Comparison of ENCODE assay signal across 2 cellular contexts in genomic region chr5:8714197-8714596, GRCh38.
A peak's percentile ranks its signal among the peaks of the same experiment; 100 is the strongest.
TF ChIP-seq lines count a peak whose summit lies in the region.

No MANE protein-coding gene starts in this region.

TF ChIP-seq in HepG2, 621 proteins besides CTCF, POLR2A, EP300 and RAD21 (continued from another document):
- TF ChIP-seq ATF7 (IDR thresholded peaks at IDR 0.05) (peak; percentile 91), ATF7 (CRISPR knock-in tag; IDR thresholded peaks at IDR 0.05) (no peak), SALL2 (CRISPR knock-in tag; IDR thresholded peaks at IDR 0.05) (no peak), PATZ1 (CRISPR knock-in tag; IDR thresholded peaks at IDR 0.05) (no peak)

TF ChIP-seq in K562, 482 proteins besides CTCF, POLR2A, EP300 and RAD21 (continued from another document):
- TF ChIP-seq, protein P1, sequence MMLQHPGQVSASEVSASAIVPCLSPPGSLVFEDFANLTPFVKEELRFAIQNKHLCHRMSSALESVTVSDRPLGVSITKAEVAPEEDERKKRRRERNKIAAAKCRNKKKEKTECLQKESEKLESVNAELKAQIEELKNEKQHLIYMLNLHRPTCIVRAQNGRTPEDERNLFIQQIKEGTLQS (IDR thresholded peaks at IDR 0.05): 0 out of 2 replicates have a peak, but pooled peaks have one; percentile 9
- TF ChIP-seq, protein P1 (CRISPR knock-in tag; conservative IDR thresholded peaks at IDR 0.05): no peak
TF ChIP-seq in K562: peak in this region for 2.
